In the genomic region with DNA sequence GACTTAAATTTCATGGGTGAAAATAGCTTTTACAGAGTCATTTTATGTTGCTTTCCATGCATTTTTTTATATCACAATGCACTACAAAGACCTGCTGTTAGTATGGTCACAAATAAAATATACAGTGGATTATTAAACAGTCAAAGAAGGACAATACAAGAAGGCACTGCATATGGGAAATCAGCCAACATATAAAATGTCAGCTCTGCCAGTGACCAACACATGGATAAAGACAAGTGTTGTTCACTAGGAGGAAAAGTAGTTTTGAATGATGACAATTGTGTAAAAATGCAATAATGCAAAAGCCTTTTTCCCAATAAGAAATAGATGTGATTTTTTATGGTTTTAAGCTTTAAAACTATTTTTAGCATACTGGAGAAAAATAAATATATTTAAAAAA, we compare ENCODE assay signal across 19 cellular contexts.
DNase-seq lines count a peak whose midpoint lies in the region; FAIRE-seq and TF ChIP-seq lines count a peak whose summit lies in the region.
"Had no signal": no experiment of that assay in that cellular context is flagged by ENCODE, and none has a peak within 500 bp of the region (broad histone marks: within the 10 kb centered on the region; RNA-seq: fewer than 3 reads in every experiment).

No MANE protein-coding gene starts in this region.

- H3K79me2 ChIP-seq in OCI-LY1 (ENCODE audit: insufficient read depth, low read length) = no peaks in the 10 kb centered on the region

- no peaks in the 10 kb centered on the region for H3K27me3 ChIP-seq in OCI-LY1 (ENCODE audit: insufficient read depth, low read length)
- H3K27me3 ChIP-seq in small intestine (ENCODE audit: control insufficient read depth in 2 of 2, insufficient read depth in 2 of 2, low read length in 2 of 2) = no peaks in the 10 kb centered on the region
- H3K27me3 ChIP-seq: BE2C had no signal

- no peaks in the 10 kb centered on the region for H4K20me1 ChIP-seq in OCI-LY1 (ENCODE audit: insufficient read depth, low read length)

- H2AFZ ChIP-seq in OCI-LY1 (ENCODE audit: low read length) = 0 out of 2 replicates have a peak overlapping the region, but pooled peaks have one; percentile 56
- H2AFZ ChIP-seq: GM23248 had no signal

- no peak for TF ChIP-seq CTCF in OCI-LY1 (IDR thresholded peaks at IDR 0.05; ENCODE audit: low read length)

- DNase-seq in NCI-H1105 treated with DMSO at 0.1 percent for 48 hours (lab: John Stamatoyannopoulos, UW) = peak; percentile 9
- no peak for DNase-seq in NCI-H1105 (lab: John Stamatoyannopoulos, UW)
- peak; percentile 27 for DNase-seq in inferior parietal cortex (ENCODE audit: extremely low spot score)
- DNase-seq in superior temporal gyrus (ENCODE audit: extremely low spot score) = peak; percentile 61
- no peak for DNase-seq in GDM1 (lab: John Stamatoyannopoulos, UW)
- DNase-seq in DMS114 treated with DMSO at 0.1 percent for 48 hours (lab: John Stamatoyannopoulos, UW; ENCODE audit: unreplicated experiment) = no peak
- DNase-seq in small intestine = no peak
- DNase-seq: 8988T; BE2C; C1 segment of cervical spinal cord; Caco-2; CD4-positive, CD25-positive, alpha-beta regulatory T cell; CD8-positive, alpha-beta memory T cell; GM23248 had no signal

- H3K4me2 ChIP-seq in OCI-LY1 (ENCODE audit: low read length) = no peak overlapping the region

- H3K4me1 ChIP-seq in OCI-LY1 (ENCODE audit: insufficient read depth, low read length, severe bottlenecking) (no peaks in the 10 kb centered on the region), small intestine (ENCODE audit: control insufficient read depth in 2 of 2, insufficient read depth in 1 of 2, low read depth in 1 of 2, low read length in 1 of 2) (no peaks in the 10 kb centered on the region)
- H3K4me1 ChIP-seq: Caco-2, HAP-1 had no signal

- H3K9me3 ChIP-seq in OCI-LY1 (ENCODE audit: low read length) (no peaks in the 10 kb centered on the region), small intestine (ENCODE audit: control insufficient read depth, low read depth) (no peaks in the 10 kb centered on the region)
- H3K9me3 ChIP-seq: BE2C, Caco-2, HAP-1 had no signal

- H3K9ac ChIP-seq in OCI-LY1 (ENCODE audit: low read length) = no peak overlapping the region
- H3K9ac ChIP-seq: GM23248 had no signal

- no peaks in the 10 kb centered on the region for H3K9me2 ChIP-seq in OCI-LY1 (ENCODE audit: low read depth, low read length)

- H3K4me3 ChIP-seq in OCI-LY1 (ENCODE audit: low read depth, low read length, poor library complexity, severe bottlenecking) = no peak overlapping the region
- no peak overlapping the region for H3K4me3 ChIP-seq in small intestine (ENCODE audit: low read depth in 1 of 2, low read length in 2 of 2)
- H3K4me3 ChIP-seq: GM23248, HAP-1 had no signal

- H3K36me3 ChIP-seq in OCI-LY1 (ENCODE audit: insufficient read depth, low read length) = no peaks in the 10 kb centered on the region
- H3K36me3 ChIP-seq in small intestine (ENCODE audit: control insufficient read depth in 2 of 2, insufficient read depth in 2 of 2, low read length in 2 of 2) = no peaks in the 10 kb centered on the region
- H3K36me3 ChIP-seq: BE2C, HAP-1 had no signal

- H3F3A ChIP-seq in OCI-LY1 (ENCODE audit: insufficient read depth, low read length) = no peaks in the 10 kb centered on the region

- H3K27ac ChIP-seq in OCI-LY1 (ENCODE audit: low read depth, low read length, poor library complexity, severe bottlenecking) (no peak overlapping the region), small intestine (ENCODE audit: low read depth in 1 of 2, low read length in 1 of 2) (no peak overlapping the region)
- H3K27ac ChIP-seq: GM23248 had no signal

- FAIRE-seq in small intestine (lab: Jason Lieb, UNC) = no peak
- FAIRE-seq: D721Med, G401.6, GM12892 had no signal

Comparison
In these comparisons a context has a peak if more than half of its experiments do, and no peak if none do; other contexts are left out.
1. DNase-seq: peak in NCI-H1105 treated with DMSO at 0.1 percent for 48 hours (single experiment), inferior parietal cortex (single experiment) and superior temporal gyrus (single experiment); none in NCI-H1105 (single experiment), GDM1 (single experiment), DMS114 treated with DMSO at 0.1 percent for 48 hours (single experiment) and small intestine (single experiment).